8 cellular contexts compared by ENCODE assay signal in genomic region chr19:49128545-49129237, GRCh38. TPM values are rescaled to one million over a fixed set of nuclear protein-coding genes. Genes with fewer than 3 reads are reported as not detected.
A peak's percentile ranks its signal among the peaks of the same experiment; 100 is the strongest.
DNase-seq lines count a peak whose midpoint lies in the region; ATAC-seq and TF ChIP-seq lines count a peak whose summit lies in the region.

No MANE protein-coding gene starts in this region.

- peak overlapping the region; percentile 83 for H3K4me3 Mint-ChIP-seq in activated CD8-positive, alpha-beta T cell treated with anti-CD3 and anti-CD28 coated beads, Interleukin-2, amount 10 ng/mL, durations not matched to agents 7 days and 5 days

- H3K4me3 ChIP-seq in heart left ventricle, result peak overlapping the region in 9 of 12 donors; percentile 15 to 44 (median 29)
- H3K4me3 ChIP-seq in kidney epithelial cell (ENCODE audit: low read depth, low read length), result peak overlapping the region; percentile 28
- peak overlapping the region; percentile 43 for H3K4me3 ChIP-seq in upper lobe of right lung

- intact Hi-C loops in heart left ventricle (cut with DNase I), result no loop called here
- intact Hi-C loops in left ventricle myocardium superior (cut with micrococcal nuclease), result no loop called here
- intact Hi-C loops in upper lobe of right lung (cut with DNase I), result no loop called here

- H3K27me3 ChIP-seq in heart left ventricle, result no peaks in the 10 kb centered on the region
- H3K27me3 ChIP-seq in kidney epithelial cell (ENCODE audit: control insufficient read depth, insufficient read depth, low read length), result peaks cover 13% of the 10 kb centered on the region
- H3K27me3 ChIP-seq in upper lobe of right lung, result no peaks in the 10 kb centered on the region

- CTCF ChIA-PET in activated CD8-positive, alpha-beta T cell treated with anti-CD3 and anti-CD28 coated beads, Interleukin-2, amount 10 ng/mL, durations not matched to agents 7 days and 5 days (lab: Charles Lee), result interaction anchor here (0.7 to 3.7 kb wide), 12 partner anchors 10 to 613 kb away, joined by 3 to 23 read pairs (median 4); partner anchors contain the start of genes LIN7B and RUVBL2

- H3K4me1 ChIP-seq in heart left ventricle (peaks cover 0 to 22% (median 14%) of the 10 kb centered on the region in 12 donors), upper lobe of right lung (peaks cover 13% of the 10 kb centered on the region)

- no peak for TF ChIP-seq POLR2A in heart left ventricle (IDR thresholded peaks at IDR 0.05)

- no peak overlapping the region for H3K27ac Mint-ChIP-seq in activated CD8-positive, alpha-beta T cell treated with anti-CD3 and anti-CD28 coated beads, Interleukin-2, amount 10 ng/mL, durations not matched to agents 7 days and 5 days

- 43 to 69% (median 66%) methylated on average over 15 of the region's 15 CpGs for WGBS in heart left ventricle, 4 donors

- H3K9me3 ChIP-seq in heart left ventricle, result no peaks in the 10 kb centered on the region
- no peaks in the 10 kb centered on the region for H3K9me3 ChIP-seq in upper lobe of right lung

- DNase-seq in heart left ventricle (no peak), left ventricle myocardium superior (no peak), kidney epithelial cell (ENCODE audit: low read depth) (no peak), upper lobe of right lung (no peak), OCI-M1 (lab: John Stamatoyannopoulos, UW) (no peak), LoVo (ENCODE audit: low spot score) (no peak)
- DNase-seq in activated CD8-positive, alpha-beta T cell treated with anti-CD3 and anti-CD28 coated beads, Interleukin-2, amount 10 ng/mL, durations not matched to agents 7 days and 5 days, result no peak

- TF ChIP-seq CTCF in heart left ventricle (IDR thresholded peaks at IDR 0.05) (no peak), kidney epithelial cell (IDR thresholded peaks at IDR 0.05; ENCODE audit: insufficient read depth, low read length, poor library complexity, severe bottlenecking) (no peak), upper lobe of right lung (IDR thresholded peaks at IDR 0.05) (no peak)

- POLR2A ChIA-PET in activated CD8-positive, alpha-beta T cell treated with anti-CD3 and anti-CD28 coated beads, Interleukin-2, amount 10 ng/mL, durations not matched to agents 7 days and 5 days (lab: Charles Lee), result interaction anchor here (0.6 to 0.7 kb wide), 2 partner anchors 293 to 439 kb away, joined by 3 read pairs; no protein-coding TSS in a partner anchor

- ATAC-seq in heart left ventricle, result no peak
- ATAC-seq in left ventricle myocardium superior, result no peak
- ATAC-seq in activated CD8-positive, alpha-beta T cell treated with anti-CD3 and anti-CD28 coated beads, Interleukin-2, amount 10 ng/mL, durations not matched to agents 7 days and 5 days, result no peak
- no peak for ATAC-seq in upper lobe of right lung
- ATAC-seq in GM21447 (IDR thresholded peaks at IDR 0.05; ENCODE audit: unreplicated experiment), result no peak

- no peaks in the 10 kb centered on the region for H3K9me3 Mint-ChIP-seq in activated CD8-positive, alpha-beta T cell treated with anti-CD3 and anti-CD28 coated beads, Interleukin-2, amount 10 ng/mL, durations not matched to agents 7 days and 5 days (ENCODE audit: insufficient read depth)

- H3K4me1 Mint-ChIP-seq in activated CD8-positive, alpha-beta T cell treated with anti-CD3 and anti-CD28 coated beads, Interleukin-2, amount 10 ng/mL, durations not matched to agents 7 days and 5 days (ENCODE audit: low read depth), result peaks cover 20% of the 10 kb centered on the region

- peaks cover 2% of the 10 kb centered on the region for H3K36me3 Mint-ChIP-seq in activated CD8-positive, alpha-beta T cell treated with anti-CD3 and anti-CD28 coated beads, Interleukin-2, amount 10 ng/mL, durations not matched to agents 7 days and 5 days (ENCODE audit: low read depth)

- H3K27ac ChIP-seq in heart left ventricle (peak overlapping the region in 6 of 12 donors; percentile 14 to 70 (median 42)), upper lobe of right lung (no peak overlapping the region)

- H3K36me3 ChIP-seq in heart left ventricle, result no peaks in the 10 kb centered on the region
- no peaks in the 10 kb centered on the region for H3K36me3 ChIP-seq in kidney epithelial cell (ENCODE audit: control insufficient read depth, insufficient read depth, low read length)
- H3K36me3 ChIP-seq in upper lobe of right lung, result no peaks in the 10 kb centered on the region

- peaks cover 8% of the 10 kb centered on the region for H3K27me3 Mint-ChIP-seq in activated CD8-positive, alpha-beta T cell treated with anti-CD3 and anti-CD28 coated beads, Interleukin-2, amount 10 ng/mL, durations not matched to agents 7 days and 5 days (ENCODE audit: low read depth)

RNA-seq across cellular contexts. Expression of gene PPFIA3, which starts 9.3 kb away (rescaled TPM):
- 1 to 10 TPM; 2.7 to 7.7 (median 5.1) TPM for total RNA-seq in heart left ventricle
- 10 to 100 TPM in 1 of 2 donors, 1 to 10 TPM in 1; 7.4 to 12.8 TPM for polyA plus RNA-seq in heart left ventricle
- total RNA-seq in left ventricle myocardium superior, result 4.0 TPM
- 1 to 10 TPM; 1.8 to 2.2 TPM for total RNA-seq in activated CD8-positive, alpha-beta T cell treated with anti-CD3 and anti-CD28 coated beads, Interleukin-2, amount 10 ng/mL, durations not matched to agents 7 days and 5 days
- 0.88 and 10.9 TPM in 2 replicates for total RNA-seq in kidney epithelial cell
- 10.7 TPM for total RNA-seq in upper lobe of right lung

RNA-seq across cellular contexts. Expression of gene C19orf73, which starts 9.7 kb away (rescaled TPM):
- total RNA-seq in heart left ventricle (1 to 10 TPM in 6 of 9 donors, under 1 TPM in 3; 0.69 to 3.1 (median 1.3) TPM), left ventricle myocardium superior (1.2 TPM), kidney epithelial cell (4.2 and 4.6 TPM in 2 replicates), upper lobe of right lung (1.5 TPM)
- 1 to 10 TPM; 1.4 to 3.8 TPM for polyA plus RNA-seq in heart left ventricle
- 1 to 10 TPM in 1 of 2 experiments, under 1 TPM in 1; 0.92 to 1.0 TPM for total RNA-seq in activated CD8-positive, alpha-beta T cell treated with anti-CD3 and anti-CD28 coated beads, Interleukin-2, amount 10 ng/mL, durations not matched to agents 7 days and 5 days

RNA-seq across cellular contexts. Expression of gene LIN7B, which starts 14.5 kb away (rescaled TPM):
- 10 to 100 TPM; 13.4 to 55.8 (median 22.6) TPM for total RNA-seq in heart left ventricle
- polyA plus RNA-seq in heart left ventricle, result 10 to 100 TPM; 12.6 to 40.5 TPM
- total RNA-seq in left ventricle myocardium superior, result 19.8 TPM
- 1 to 10 TPM; 3.7 to 6.3 TPM for total RNA-seq in activated CD8-positive, alpha-beta T cell treated with anti-CD3 and anti-CD28 coated beads, Interleukin-2, amount 10 ng/mL, durations not matched to agents 7 days and 5 days
- 3.4 and 5.8 TPM in 2 replicates for total RNA-seq in kidney epithelial cell
- total RNA-seq in upper lobe of right lung, result 12.2 TPM

RNA-seq across cellular contexts. Expression of gene HRC, which starts 26.5 kb away (rescaled TPM):
- total RNA-seq in heart left ventricle (1,000 to 10,000 TPM in 4 of 9 donors, 100 to 1,000 TPM in 5; 544 to 1,953 (median 875) TPM), left ventricle myocardium superior (868 TPM), kidney epithelial cell (not detected in 2 replicates), upper lobe of right lung (2.2 TPM)
- 100 to 1,000 TPM; 267 to 867 TPM for polyA plus RNA-seq in heart left ventricle
- not detected for total RNA-seq in activated CD8-positive, alpha-beta T cell treated with anti-CD3 and anti-CD28 coated beads, Interleukin-2, amount 10 ng/mL, durations not matched to agents 7 days and 5 days

RNA-seq across cellular contexts. Expression of gene TRPM4, which starts 28.9 kb away (rescaled TPM):
- 10 to 100 TPM; 19.3 to 34.5 (median 25.8) TPM for total RNA-seq in heart left ventricle
- polyA plus RNA-seq in heart left ventricle, result 10 to 100 TPM; 16.8 to 45.3 TPM
- 26.6 TPM for total RNA-seq in left ventricle myocardium superior
- total RNA-seq in activated CD8-positive, alpha-beta T cell treated with anti-CD3 and anti-CD28 coated beads, Interleukin-2, amount 10 ng/mL, durations not matched to agents 7 days and 5 days, result not detected
- 13.5 and 16.7 TPM in 2 replicates for total RNA-seq in kidney epithelial cell
- 44.3 TPM for total RNA-seq in upper lobe of right lung
